Comparison of ENCODE assay signal across 8 cellular contexts in genomic region chr3:102229062-102229655, GRCh38.
DNase-seq lines count a peak whose midpoint lies in the region; ATAC-seq and TF ChIP-seq lines count a peak whose summit lies in the region.

No MANE protein-coding gene starts in this region.

- H3K36me3 Mint-ChIP-seq in CD4-positive, CD25-positive, alpha-beta regulatory T cell = no peaks in the 10 kb centered on the region

- no peaks in the 10 kb centered on the region for H3K36me3 ChIP-seq in CD4-positive, CD25-positive, alpha-beta regulatory T cell (ENCODE audit: control insufficient read depth, insufficient read depth, low read length)

- peaks cover 12% of the 10 kb centered on the region for H3K27me3 Mint-ChIP-seq in CD4-positive, CD25-positive, alpha-beta regulatory T cell

- no peak overlapping the region for H3K4me3 Mint-ChIP-seq in CD4-positive, CD25-positive, alpha-beta regulatory T cell

- peaks cover 0 to 21% (median 12%) of the 10 kb centered on the region in 4 donors for H3K4me1 Mint-ChIP-seq in CD4-positive, CD25-positive, alpha-beta regulatory T cell

- H3K27me3 ChIP-seq in CD4-positive, CD25-positive, alpha-beta regulatory T cell (ENCODE audit: control insufficient read depth, insufficient read depth, low read length) = peaks cover 2% of the 10 kb centered on the region

- H3K27ac ChIP-seq in CD4-positive, CD25-positive, alpha-beta regulatory T cell (ENCODE audit: insufficient read depth, low read length, poor library complexity, severe bottlenecking) = no peak overlapping the region

- peak overlapping the region in 1 of 3 donors; percentile 28 for H3K27ac Mint-ChIP-seq in CD4-positive, CD25-positive, alpha-beta regulatory T cell

- peak overlapping the region; percentile 29 for H3K4me3 ChIP-seq in CD4-positive, CD25-positive, alpha-beta regulatory T cell (ENCODE audit: low read depth, low read length)
- no peak overlapping the region for H3K4me3 ChIP-seq in epithelial cell of esophagus (ENCODE audit: low read length)

- no peaks in the 10 kb centered on the region for H3K9me3 Mint-ChIP-seq in CD4-positive, CD25-positive, alpha-beta regulatory T cell

- H3K4me1 ChIP-seq in CD4-positive, CD25-positive, alpha-beta regulatory T cell (ENCODE audit: control insufficient read depth, insufficient read depth, low read length, poor library complexity, severe bottlenecking) = no peaks in the 10 kb centered on the region

- peak; percentile 99 for TF ChIP-seq CTCF in epithelial cell of esophagus (IDR thresholded peaks at IDR 0.05; ENCODE audit: insufficient read depth, low read depth, low read length, missing control alignments)

- ATAC-seq in CD4-positive, CD25-positive, alpha-beta regulatory T cell (ENCODE audit: low read depth in 2 of 2) = peak; percentile 62 to 77
- ATAC-seq in GM19372 (IDR thresholded peaks at IDR 0.05; ENCODE audit: low read depth, unreplicated experiment) = peak; percentile 53

- peak; percentile 50 to 85 (median 76) for DNase-seq in CD4-positive, CD25-positive, alpha-beta regulatory T cell
- peak; percentile 99 for DNase-seq in HT-29 (ENCODE audit: low spot score)
- DNase-seq in NOMO-1 treated with dmso at 0.1 percent for 144 hours (lab: John Stamatoyannopoulos, UW; ENCODE audit: unreplicated experiment) = peak; percentile 59
- peak; percentile 52 to 54 for DNase-seq in activated CD8-positive, alpha-beta memory T cell treated with anti-CD3 and anti-CD28 coated beads for 4 hours (ENCODE audit: low read depth in 2 of 2)
- peak; percentile 82 for DNase-seq in epithelial cell of esophagus (ENCODE audit: low read depth)
- DNase-seq in myocyte (ENCODE audit: low read depth) = peak; percentile 85
- peak; percentile 50 for DNase-seq in stimulated activated CD8-positive, alpha-beta memory T cell treated with anti-CD3 and anti-CD28 coated beads, Interleukin-7, amount 100 ng/mL, for 24 hours (ENCODE audit: low read depth)

- H3K9me3 ChIP-seq in CD4-positive, CD25-positive, alpha-beta regulatory T cell (ENCODE audit: control insufficient read depth in 2 of 2, low read length in 2 of 2) = no peaks in the 10 kb centered on the region
